ENCODE assay signal across 8 cellular contexts in the genomic region with DNA sequence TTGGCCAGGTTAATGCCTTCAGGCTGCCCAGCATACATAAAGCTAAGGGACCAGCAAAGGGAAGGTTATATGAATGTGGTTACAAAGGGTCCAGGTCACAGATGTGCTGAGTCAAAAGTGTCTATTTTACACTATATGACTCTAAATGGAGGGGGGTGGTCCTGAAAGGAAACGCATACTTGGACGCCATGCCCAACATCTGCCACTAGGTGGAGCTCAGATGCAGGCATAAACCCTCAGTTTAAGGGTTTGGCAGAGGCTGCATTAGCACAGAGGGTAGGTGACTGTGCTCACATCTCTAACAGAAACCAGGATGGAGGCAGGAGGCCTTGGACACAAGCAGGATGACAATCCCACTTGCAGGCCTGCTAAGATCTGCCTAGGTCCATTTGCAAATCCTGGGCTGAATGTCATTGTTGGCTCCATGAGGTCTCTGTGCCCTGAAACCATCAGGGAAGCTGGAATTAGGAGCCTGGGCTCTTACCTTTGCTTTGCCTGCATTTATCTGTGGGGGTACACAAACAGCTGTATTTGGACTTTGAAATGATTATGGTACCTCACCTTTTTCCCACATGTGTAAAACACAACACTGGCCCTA. TPM values are rescaled to one million over a fixed set of nuclear protein-coding genes. Genes with fewer than 3 reads are reported as not detected.
DNase-seq lines count a peak whose midpoint lies in the region; ATAC-seq and TF ChIP-seq lines count a peak whose summit lies in the region.

No MANE protein-coding gene starts in this region.

- H3K27ac Mint-ChIP-seq in activated CD4-positive, alpha-beta T cell treated with anti-CD3 and anti-CD28 coated beads for 36 hours: no peak overlapping the region
- H3K27ac Mint-ChIP-seq in chondrocyte (ENCODE audit: unreplicated experiment): no peak overlapping the region

- POLR2A ChIA-PET in activated CD4-positive, alpha-beta T cell treated with anti-CD3 and anti-CD28 coated beads for 36 hours (lab: Charles Lee): no interaction called here

- CTCF ChIA-PET in activated CD4-positive, alpha-beta T cell treated with anti-CD3 and anti-CD28 coated beads for 36 hours (lab: Charles Lee): interaction anchor here (0.5 to 1.7 kb wide), 24 partner anchors 8 to 1429 kb away, joined by 3 to 7 read pairs (median 3); no protein-coding TSS in a partner anchor

- WGBS in lower leg skin, 2 donors: 0 to 2% methylated on average over 2 of the region's 2 CpGs

- no peak overlapping the region for H3K4me3 Mint-ChIP-seq in activated CD4-positive, alpha-beta T cell treated with anti-CD3 and anti-CD28 coated beads for 36 hours
- no peak overlapping the region for H3K4me3 Mint-ChIP-seq in chondrocyte (ENCODE audit: unreplicated experiment)

- intact Hi-C loops in activated CD4-positive, alpha-beta T cell treated with anti-CD3 and anti-CD28 coated beads for 36 hours (cut with DNase I, micrococcal nuclease): loop anchor here (1.0 to 10.0 kb wide), 7 partner anchors 164 to 1517 kb away; no protein-coding TSS in a partner anchor
- intact Hi-C loops in lower leg skin (cut with DNase I; ENCODE audit: low total_unique reads): loop anchor here (5.0 to 10.0 kb wide), 3 partner anchors 256 to 1302 kb away; no protein-coding TSS in a partner anchor

- DNase-seq in GM06990 (ENCODE audit: extremely low read depth, insufficient read length): no peak
- peak; percentile 24 for DNase-seq in NCI-H345 treated with DMSO at 0.1 percent for 48 hours (lab: John Stamatoyannopoulos, UW; ENCODE audit: unreplicated experiment)
- DNase-seq in activated CD4-positive, alpha-beta T cell treated with anti-CD3 and anti-CD28 coated beads for 36 hours: peak; percentile 79
- DNase-seq in chondrocyte (ENCODE audit: low spot score): no peak
- peak; percentile 58 to 89 for DNase-seq in lower leg skin (ENCODE audit: low spot score in 2 of 2)
- DNase-seq in stimulated activated CD4-positive, alpha-beta T cell treated with anti-CD3 and anti-CD28 coated beads, TNF-alpha, amount 100 ng/mL, for 48 hours (ENCODE audit: low read depth in 3 of 3): peak; percentile 30 to 45 (median 36)
- DNase-seq in OCI-M2 (lab: John Stamatoyannopoulos, UW; ENCODE audit: unreplicated experiment): no peak

- peaks cover 8% of the 10 kb centered on the region for H3K27me3 Mint-ChIP-seq in activated CD4-positive, alpha-beta T cell treated with anti-CD3 and anti-CD28 coated beads for 36 hours
- H3K27me3 Mint-ChIP-seq in chondrocyte (ENCODE audit: low read depth): peaks cover 15% of the 10 kb centered on the region

- no peaks in the 10 kb centered on the region; the same call in 1 of the 2 replicates for H3K27me3 ChIP-seq in GM06990 (replicated peaks; ENCODE audit: control insufficient read depth, insufficient read depth, low read length)

- no peaks in the 10 kb centered on the region for H3K9me3 Mint-ChIP-seq in activated CD4-positive, alpha-beta T cell treated with anti-CD3 and anti-CD28 coated beads for 36 hours (ENCODE audit: low read depth)
- no peaks in the 10 kb centered on the region for H3K9me3 Mint-ChIP-seq in chondrocyte (ENCODE audit: low read depth)

- H3K36me3 Mint-ChIP-seq in activated CD4-positive, alpha-beta T cell treated with anti-CD3 and anti-CD28 coated beads for 36 hours (ENCODE audit: low read depth): no peaks in the 10 kb centered on the region
- no peaks in the 10 kb centered on the region for H3K36me3 Mint-ChIP-seq in chondrocyte (ENCODE audit: low read depth)

- no peak for TF ChIP-seq POLR2A in lower leg skin (IDR thresholded peaks at IDR 0.05)

- no peak overlapping the region for H3K4me3 ChIP-seq in GM06990 (replicated peaks; ENCODE audit: low read depth, low read length)
- H3K4me3 ChIP-seq in lower leg skin (ENCODE audit: low read depth, poor library complexity, severe bottlenecking): no peak overlapping the region

- H3K36me3 ChIP-seq in GM06990 (ENCODE audit: control insufficient read depth, insufficient read depth, low read length): no peaks in the 10 kb centered on the region

- ATAC-seq in HG02852 (IDR thresholded peaks at IDR 0.05; ENCODE audit: unreplicated experiment): peak; percentile 59
- peak; percentile 88 for ATAC-seq in activated CD4-positive, alpha-beta T cell treated with anti-CD3 and anti-CD28 coated beads for 36 hours

- TF ChIP-seq CTCF in GM06990 (IDR thresholded peaks at IDR 0.05; ENCODE audit: insufficient read depth, low read length, poor library complexity, severe bottlenecking): peak; percentile 88
- TF ChIP-seq CTCF in chondrocyte (IDR thresholded peaks at IDR 0.05): peak; percentile 100
- TF ChIP-seq CTCF in lower leg skin (IDR thresholded peaks at IDR 0.05): no peak

- peaks cover 2% of the 10 kb centered on the region for H3K4me1 Mint-ChIP-seq in activated CD4-positive, alpha-beta T cell treated with anti-CD3 and anti-CD28 coated beads for 36 hours
- peaks cover 31% of the 10 kb centered on the region for H3K4me1 Mint-ChIP-seq in chondrocyte (ENCODE audit: low read depth)

RNA-seq across cellular contexts. Expression of a gene that starts 55.8 kb away (rescaled TPM):
- 10 to 100 TPM; 17.8 to 18.7 TPM for total RNA-seq in activated CD4-positive, alpha-beta T cell treated with anti-CD3 and anti-CD28 coated beads for 36 hours
- total RNA-seq in chondrocyte (25.3 to 27.0 TPM (median 26.0 TPM) in 3 replicates), lower leg skin (10 to 100 TPM in 3 of 4 donors, 1 to 10 TPM in 1; 7.8 to 13.9 (median 12.6) TPM)

Comparison
In these comparisons a context has a peak if more than half of its experiments do, and no peak if none do; other contexts are left out.
1. DNase-seq: peak in NCI-H345 treated with DMSO at 0.1 percent for 48 hours (single experiment), activated CD4-positive, alpha-beta T cell treated with anti-CD3 and anti-CD28 coated beads for 36 hours (single experiment), lower leg skin (2 of 2) and stimulated activated CD4-positive, alpha-beta T cell treated with anti-CD3 and anti-CD28 coated beads, TNF-alpha, amount 100 ng/mL, for 48 hours (3 of 3); none in GM06990 (single experiment), chondrocyte (single experiment) and OCI-M2 (single experiment).
2. CTCF ChIP-seq: peak in GM06990 (single experiment) and chondrocyte (single experiment); none in lower leg skin (0 of 3).